Comparison of ENCODE assay signal across 1 cellular context in the genomic region with DNA sequence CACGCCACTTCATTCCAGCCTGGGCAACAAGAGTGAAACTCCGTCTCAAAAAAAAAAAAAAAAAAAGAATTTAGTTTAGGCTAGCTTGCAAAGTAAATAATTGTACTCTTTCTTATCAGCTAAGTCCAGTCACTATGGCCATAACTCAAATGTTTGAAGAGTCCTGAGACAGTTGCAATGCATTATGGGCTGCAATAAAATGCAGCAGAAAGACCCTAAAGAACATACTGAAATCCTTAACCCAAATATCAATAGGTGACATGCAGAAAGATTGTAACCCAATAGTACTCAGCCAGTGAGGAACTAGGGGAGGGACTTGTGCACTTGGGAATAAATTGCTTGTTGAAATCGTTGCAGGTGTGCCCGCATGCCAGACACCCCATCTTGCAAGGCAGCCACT.
TF ChIP-seq lines count a peak whose summit lies in the region.

No MANE protein-coding gene starts in this region.

TF ChIP-seq in K562, 482 proteins besides CTCF, POLR2A, EP300 and RAD21 (continued from another document and continues in another):
- TF ChIP-seq FOSL1 (tag; conservative IDR thresholded peaks at IDR 0.05) (peak; percentile 53), ZFX (CRISPR knock-in tag; IDR thresholded peaks at IDR 0.05) (no peak), SREBF1 (IDR thresholded peaks at IDR 0.05; ENCODE audit: borderline replicate concordance, low read depth, low read length) (no peak), SMARCA4 (IDR thresholded peaks at IDR 0.05) (peak; percentile 86), KDM2B (CRISPR knock-in tag; IDR thresholded peaks at IDR 0.05) (no peak), ZNF311 (CRISPR knock-in tag; IDR thresholded peaks at IDR 0.05) (no peak), CSDE1 (IDR thresholded peaks at IDR 0.05) (no peak), SIN3A (IDR thresholded peaks at IDR 0.05; ENCODE audit: borderline replicate concordance in 2 of 2, control insufficient read depth in 1 of 2, low read depth in 2 of 2, low read length in 2 of 2) (no peak), MAZ (CRISPR knock-in tag; conservative IDR thresholded peaks at IDR 0.05 in 1 of 2, IDR thresholded peaks at IDR 0.05 in 1 of 2) (no peak), JUND (IDR thresholded peaks at IDR 0.05; ENCODE audit: borderline replicate concordance, low read depth, low read length) (peak; percentile 59; the same call in 1 of the 2 replicates), JUND (tag; IDR thresholded peaks at IDR 0.05; ENCODE audit: borderline replicate concordance, low read depth, low read length) (peak; percentile 25; the same call in 2 of the 3 replicates), HNRNPUL1 (IDR thresholded peaks at IDR 0.05; ENCODE audit: low read length) (no peak), CBX2 (IDR thresholded peaks at IDR 0.05; ENCODE audit: insufficient read depth, low read length, poor library complexity, severe bottlenecking) (no peak), SNIP1 (IDR thresholded peaks at IDR 0.05; ENCODE audit: low read depth) (no peak), BDP1 (IDR thresholded peaks at IDR 0.05; ENCODE audit: insufficient read depth, insufficient read length) (no peak), SAFB2 (IDR thresholded peaks at IDR 0.05; ENCODE audit: borderline replicate concordance, low read depth, low read length, severe bottlenecking) (no peak), POLR3G (IDR thresholded peaks at IDR 0.05; ENCODE audit: extremely low read depth, insufficient read length, insufficient replicate concordance) (no peak), NONO (IDR thresholded peaks at IDR 0.05; ENCODE audit: low read depth in 2 of 2, low read length in 1 of 2) (peak in 1 of 2 experiments; percentile 22; a peak in 1 of 4 replicates), YY1 (IDR thresholded peaks at IDR 0.05; ENCODE audit: borderline replicate concordance in 1 of 3, control insufficient read depth in 1 of 3, extremely low read depth in 1 of 3, insufficient read depth in 3 of 3, insufficient read length in 1 of 3, insufficient replicate concordance in 2 of 3, low read depth in 1 of 3, low read length in 2 of 3) (no peak), ZNF586 (CRISPR knock-in tag; conservative IDR thresholded peaks at IDR 0.05) (no peak), TAF15 (IDR thresholded peaks at IDR 0.05; ENCODE audit: low read depth, low read length) (no peak), POLR3A (IDR thresholded peaks at IDR 0.05; ENCODE audit: borderline replicate concordance, extremely low read depth, insufficient read depth, insufficient read length) (no peak), TOE1 (IDR thresholded peaks at IDR 0.05; ENCODE audit: borderline replicate concordance) (no peak), TOE1 (CRISPR knock-in tag; IDR thresholded peaks at IDR 0.05; ENCODE audit: borderline replicate concordance, low read depth) (no peak), CEBPG (CRISPR knock-in tag; IDR thresholded peaks at IDR 0.05) (no peak), CEBPG (tag; conservative IDR thresholded peaks at IDR 0.05 in 1 of 2, IDR thresholded peaks at IDR 0.05 in 1 of 2) (no peak)
- TF ChIP-seq, protein P1, sequence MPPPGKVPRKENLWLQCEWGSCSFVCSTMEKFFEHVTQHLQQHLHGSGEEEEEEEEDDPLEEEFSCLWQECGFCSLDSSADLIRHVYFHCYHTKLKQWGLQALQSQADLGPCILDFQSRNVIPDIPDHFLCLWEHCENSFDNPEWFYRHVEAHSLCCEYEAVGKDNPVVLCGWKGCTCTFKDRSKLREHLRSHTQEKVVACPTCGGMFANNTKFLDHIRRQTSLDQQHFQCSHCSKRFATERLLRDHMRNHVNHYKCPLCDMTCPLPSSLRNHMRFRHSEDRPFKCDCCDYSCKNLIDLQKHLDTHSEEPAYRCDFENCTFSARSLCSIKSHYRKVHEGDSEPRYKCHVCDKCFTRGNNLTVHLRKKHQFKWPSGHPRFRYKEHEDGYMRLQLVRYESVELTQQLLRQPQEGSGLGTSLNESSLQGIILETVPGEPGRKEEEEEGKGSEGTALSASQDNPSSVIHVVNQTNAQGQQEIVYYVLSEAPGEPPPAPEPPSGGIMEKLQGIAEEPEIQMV (tag; conservative IDR thresholded peaks at IDR 0.05; ENCODE audit: low read depth), result no peak
- TF ChIP-seq, protein P2, sequence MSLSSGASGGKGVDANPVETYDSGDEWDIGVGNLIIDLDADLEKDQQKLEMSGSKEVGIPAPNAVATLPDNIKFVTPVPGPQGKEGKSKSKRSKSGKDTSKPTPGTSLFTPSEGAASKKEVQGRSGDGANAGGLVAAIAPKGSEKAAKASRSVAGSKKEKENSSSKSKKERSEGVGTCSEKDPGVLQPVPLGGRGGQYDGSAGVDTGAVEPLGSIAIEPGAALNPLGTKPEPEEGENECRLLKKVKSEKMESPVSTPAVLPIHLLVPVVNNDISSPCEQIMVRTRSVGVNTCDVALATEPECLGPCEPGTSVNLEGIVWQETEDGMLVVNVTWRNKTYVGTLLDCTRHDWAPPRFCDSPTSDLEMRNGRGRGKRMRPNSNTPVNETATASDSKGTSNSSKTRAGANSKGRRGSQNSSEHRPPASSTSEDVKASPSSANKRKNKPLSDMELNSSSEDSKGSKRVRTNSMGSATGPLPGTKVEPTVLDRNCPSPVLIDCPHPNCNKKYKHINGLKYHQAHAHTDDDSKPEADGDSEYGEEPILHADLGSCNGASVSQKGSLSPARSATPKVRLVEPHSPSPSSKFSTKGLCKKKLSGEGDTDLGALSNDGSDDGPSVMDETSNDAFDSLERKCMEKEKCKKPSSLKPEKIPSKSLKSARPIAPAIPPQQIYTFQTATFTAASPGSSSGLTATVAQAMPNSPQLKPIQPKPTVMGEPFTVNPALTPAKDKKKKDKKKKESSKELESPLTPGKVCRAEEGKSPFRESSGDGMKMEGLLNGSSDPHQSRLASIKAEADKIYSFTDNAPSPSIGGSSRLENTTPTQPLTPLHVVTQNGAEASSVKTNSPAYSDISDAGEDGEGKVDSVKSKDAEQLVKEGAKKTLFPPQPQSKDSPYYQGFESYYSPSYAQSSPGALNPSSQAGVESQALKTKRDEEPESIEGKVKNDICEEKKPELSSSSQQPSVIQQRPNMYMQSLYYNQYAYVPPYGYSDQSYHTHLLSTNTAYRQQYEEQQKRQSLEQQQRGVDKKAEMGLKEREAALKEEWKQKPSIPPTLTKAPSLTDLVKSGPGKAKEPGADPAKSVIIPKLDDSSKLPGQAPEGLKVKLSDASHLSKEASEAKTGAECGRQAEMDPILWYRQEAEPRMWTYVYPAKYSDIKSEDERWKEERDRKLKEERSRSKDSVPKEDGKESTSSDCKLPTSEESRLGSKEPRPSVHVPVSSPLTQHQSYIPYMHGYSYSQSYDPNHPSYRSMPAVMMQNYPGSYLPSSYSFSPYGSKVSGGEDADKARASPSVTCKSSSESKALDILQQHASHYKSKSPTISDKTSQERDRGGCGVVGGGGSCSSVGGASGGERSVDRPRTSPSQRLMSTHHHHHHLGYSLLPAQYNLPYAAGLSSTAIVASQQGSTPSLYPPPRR (CRISPR knock-in tag; IDR thresholded peaks at IDR 0.05; ENCODE audit: borderline replicate concordance), result no peak
- TF ChIP-seq, protein P3, sequence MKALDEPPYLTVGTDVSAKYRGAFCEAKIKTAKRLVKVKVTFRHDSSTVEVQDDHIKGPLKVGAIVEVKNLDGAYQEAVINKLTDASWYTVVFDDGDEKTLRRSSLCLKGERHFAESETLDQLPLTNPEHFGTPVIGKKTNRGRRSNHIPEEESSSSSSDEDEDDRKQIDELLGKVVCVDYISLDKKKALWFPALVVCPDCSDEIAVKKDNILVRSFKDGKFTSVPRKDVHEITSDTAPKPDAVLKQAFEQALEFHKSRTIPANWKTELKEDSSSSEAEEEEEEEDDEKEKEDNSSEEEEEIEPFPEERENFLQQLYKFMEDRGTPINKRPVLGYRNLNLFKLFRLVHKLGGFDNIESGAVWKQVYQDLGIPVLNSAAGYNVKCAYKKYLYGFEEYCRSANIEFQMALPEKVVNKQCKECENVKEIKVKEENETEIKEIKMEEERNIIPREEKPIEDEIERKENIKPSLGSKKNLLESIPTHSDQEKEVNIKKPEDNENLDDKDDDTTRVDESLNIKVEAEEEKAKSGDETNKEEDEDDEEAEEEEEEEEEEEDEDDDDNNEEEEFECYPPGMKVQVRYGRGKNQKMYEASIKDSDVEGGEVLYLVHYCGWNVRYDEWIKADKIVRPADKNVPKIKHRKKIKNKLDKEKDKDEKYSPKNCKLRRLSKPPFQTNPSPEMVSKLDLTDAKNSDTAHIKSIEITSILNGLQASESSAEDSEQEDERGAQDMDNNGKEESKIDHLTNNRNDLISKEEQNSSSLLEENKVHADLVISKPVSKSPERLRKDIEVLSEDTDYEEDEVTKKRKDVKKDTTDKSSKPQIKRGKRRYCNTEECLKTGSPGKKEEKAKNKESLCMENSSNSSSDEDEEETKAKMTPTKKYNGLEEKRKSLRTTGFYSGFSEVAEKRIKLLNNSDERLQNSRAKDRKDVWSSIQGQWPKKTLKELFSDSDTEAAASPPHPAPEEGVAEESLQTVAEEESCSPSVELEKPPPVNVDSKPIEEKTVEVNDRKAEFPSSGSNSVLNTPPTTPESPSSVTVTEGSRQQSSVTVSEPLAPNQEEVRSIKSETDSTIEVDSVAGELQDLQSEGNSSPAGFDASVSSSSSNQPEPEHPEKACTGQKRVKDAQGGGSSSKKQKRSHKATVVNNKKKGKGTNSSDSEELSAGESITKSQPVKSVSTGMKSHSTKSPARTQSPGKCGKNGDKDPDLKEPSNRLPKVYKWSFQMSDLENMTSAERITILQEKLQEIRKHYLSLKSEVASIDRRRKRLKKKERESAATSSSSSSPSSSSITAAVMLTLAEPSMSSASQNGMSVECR (CRISPR knock-in tag; IDR thresholded peaks at IDR 0.05), result no peak
- TF ChIP-seq, protein P4, sequence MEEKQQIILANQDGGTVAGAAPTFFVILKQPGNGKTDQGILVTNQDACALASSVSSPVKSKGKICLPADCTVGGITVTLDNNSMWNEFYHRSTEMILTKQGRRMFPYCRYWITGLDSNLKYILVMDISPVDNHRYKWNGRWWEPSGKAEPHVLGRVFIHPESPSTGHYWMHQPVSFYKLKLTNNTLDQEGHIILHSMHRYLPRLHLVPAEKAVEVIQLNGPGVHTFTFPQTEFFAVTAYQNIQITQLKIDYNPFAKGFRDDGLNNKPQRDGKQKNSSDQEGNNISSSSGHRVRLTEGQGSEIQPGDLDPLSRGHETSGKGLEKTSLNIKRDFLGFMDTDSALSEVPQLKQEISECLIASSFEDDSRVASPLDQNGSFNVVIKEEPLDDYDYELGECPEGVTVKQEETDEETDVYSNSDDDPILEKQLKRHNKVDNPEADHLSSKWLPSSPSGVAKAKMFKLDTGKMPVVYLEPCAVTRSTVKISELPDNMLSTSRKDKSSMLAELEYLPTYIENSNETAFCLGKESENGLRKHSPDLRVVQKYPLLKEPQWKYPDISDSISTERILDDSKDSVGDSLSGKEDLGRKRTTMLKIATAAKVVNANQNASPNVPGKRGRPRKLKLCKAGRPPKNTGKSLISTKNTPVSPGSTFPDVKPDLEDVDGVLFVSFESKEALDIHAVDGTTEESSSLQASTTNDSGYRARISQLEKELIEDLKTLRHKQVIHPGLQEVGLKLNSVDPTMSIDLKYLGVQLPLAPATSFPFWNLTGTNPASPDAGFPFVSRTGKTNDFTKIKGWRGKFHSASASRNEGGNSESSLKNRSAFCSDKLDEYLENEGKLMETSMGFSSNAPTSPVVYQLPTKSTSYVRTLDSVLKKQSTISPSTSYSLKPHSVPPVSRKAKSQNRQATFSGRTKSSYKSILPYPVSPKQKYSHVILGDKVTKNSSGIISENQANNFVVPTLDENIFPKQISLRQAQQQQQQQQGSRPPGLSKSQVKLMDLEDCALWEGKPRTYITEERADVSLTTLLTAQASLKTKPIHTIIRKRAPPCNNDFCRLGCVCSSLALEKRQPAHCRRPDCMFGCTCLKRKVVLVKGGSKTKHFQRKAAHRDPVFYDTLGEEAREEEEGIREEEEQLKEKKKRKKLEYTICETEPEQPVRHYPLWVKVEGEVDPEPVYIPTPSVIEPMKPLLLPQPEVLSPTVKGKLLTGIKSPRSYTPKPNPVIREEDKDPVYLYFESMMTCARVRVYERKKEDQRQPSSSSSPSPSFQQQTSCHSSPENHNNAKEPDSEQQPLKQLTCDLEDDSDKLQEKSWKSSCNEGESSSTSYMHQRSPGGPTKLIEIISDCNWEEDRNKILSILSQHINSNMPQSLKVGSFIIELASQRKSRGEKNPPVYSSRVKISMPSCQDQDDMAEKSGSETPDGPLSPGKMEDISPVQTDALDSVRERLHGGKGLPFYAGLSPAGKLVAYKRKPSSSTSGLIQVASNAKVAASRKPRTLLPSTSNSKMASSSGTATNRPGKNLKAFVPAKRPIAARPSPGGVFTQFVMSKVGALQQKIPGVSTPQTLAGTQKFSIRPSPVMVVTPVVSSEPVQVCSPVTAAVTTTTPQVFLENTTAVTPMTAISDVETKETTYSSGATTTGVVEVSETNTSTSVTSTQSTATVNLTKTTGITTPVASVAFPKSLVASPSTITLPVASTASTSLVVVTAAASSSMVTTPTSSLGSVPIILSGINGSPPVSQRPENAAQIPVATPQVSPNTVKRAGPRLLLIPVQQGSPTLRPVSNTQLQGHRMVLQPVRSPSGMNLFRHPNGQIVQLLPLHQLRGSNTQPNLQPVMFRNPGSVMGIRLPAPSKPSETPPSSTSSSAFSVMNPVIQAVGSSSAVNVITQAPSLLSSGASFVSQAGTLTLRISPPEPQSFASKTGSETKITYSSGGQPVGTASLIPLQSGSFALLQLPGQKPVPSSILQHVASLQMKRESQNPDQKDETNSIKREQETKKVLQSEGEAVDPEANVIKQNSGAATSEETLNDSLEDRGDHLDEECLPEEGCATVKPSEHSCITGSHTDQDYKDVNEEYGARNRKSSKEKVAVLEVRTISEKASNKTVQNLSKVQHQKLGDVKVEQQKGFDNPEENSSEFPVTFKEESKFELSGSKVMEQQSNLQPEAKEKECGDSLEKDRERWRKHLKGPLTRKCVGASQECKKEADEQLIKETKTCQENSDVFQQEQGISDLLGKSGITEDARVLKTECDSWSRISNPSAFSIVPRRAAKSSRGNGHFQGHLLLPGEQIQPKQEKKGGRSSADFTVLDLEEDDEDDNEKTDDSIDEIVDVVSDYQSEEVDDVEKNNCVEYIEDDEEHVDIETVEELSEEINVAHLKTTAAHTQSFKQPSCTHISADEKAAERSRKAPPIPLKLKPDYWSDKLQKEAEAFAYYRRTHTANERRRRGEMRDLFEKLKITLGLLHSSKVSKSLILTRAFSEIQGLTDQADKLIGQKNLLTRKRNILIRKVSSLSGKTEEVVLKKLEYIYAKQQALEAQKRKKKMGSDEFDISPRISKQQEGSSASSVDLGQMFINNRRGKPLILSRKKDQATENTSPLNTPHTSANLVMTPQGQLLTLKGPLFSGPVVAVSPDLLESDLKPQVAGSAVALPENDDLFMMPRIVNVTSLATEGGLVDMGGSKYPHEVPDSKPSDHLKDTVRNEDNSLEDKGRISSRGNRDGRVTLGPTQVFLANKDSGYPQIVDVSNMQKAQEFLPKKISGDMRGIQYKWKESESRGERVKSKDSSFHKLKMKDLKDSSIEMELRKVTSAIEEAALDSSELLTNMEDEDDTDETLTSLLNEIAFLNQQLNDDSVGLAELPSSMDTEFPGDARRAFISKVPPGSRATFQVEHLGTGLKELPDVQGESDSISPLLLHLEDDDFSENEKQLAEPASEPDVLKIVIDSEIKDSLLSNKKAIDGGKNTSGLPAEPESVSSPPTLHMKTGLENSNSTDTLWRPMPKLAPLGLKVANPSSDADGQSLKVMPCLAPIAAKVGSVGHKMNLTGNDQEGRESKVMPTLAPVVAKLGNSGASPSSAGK (IDR thresholded peaks at IDR 0.05), result 0 out of 2 replicates have a peak, but pooled peaks have one; percentile 9
